32 cellular contexts compared by ENCODE assay signal in genomic region chr19:1115646-1116420, GRCh38.
"Had no signal": no experiment of that assay in that cellular context is flagged by ENCODE, and none has a peak within 500 bp of the region (broad histone marks: within the 10 kb centered on the region; RNA-seq: fewer than 3 reads in every experiment).

No MANE protein-coding gene starts in this region.

- H3K27me3 ChIP-seq: brain microvascular endothelial cell had no signal

- ATAC-seq: activated T-cell treated with anti-CD3 and anti-CD28 coated beads, Interleukin-2, amount 50 U/mL, for 72 hours; activated T-helper 17 cell treated with anti-CD3 and anti-CD28 coated beads, Interleukin-2, amount 50 U/mL, for 72 hours; Panc1; Right ventricle myocardium inferior; SK-N-SH treated with all-trans-retinoic acid at 6 μM for 48 hours; T-cell had no signal

- H3K9ac ChIP-seq: KMS-11 had no signal

- H3K27ac ChIP-seq: brain microvascular endothelial cell, KMS-11, VCaP had no signal

- DNase-seq: activated B cell treated with CpG ODN at 0.5 μM for 24 hours; activated CD4-positive, alpha-beta memory T cell treated with anti-CD3 and anti-CD28 coated beads for 36 hours; activated CD4-positive, alpha-beta T cell treated with anti-CD3 and anti-CD28 coated beads for 4 hours; activated CD4-positive, alpha-beta T cell treated with anti-CD3 and anti-CD28 coated beads, Interleukin-2, amount 50 U/mL, for 1 hour; activated CD4-positive, CD25-positive, alpha-beta regulatory T cell treated with anti-CD3 and anti-CD28 coated beads, Interleukin-2, amount 50 U/mL, for 72 hours; activated CD8-positive, alpha-beta memory T cell treated with anti-CD3 and anti-CD28 coated beads, Interleukin-2, amount 50 U/mL, for 4 hours; activated effector memory CD4-positive, alpha-beta T cell treated with anti-CD3 and anti-CD28 coated beads, Interleukin-2, amount 50 U/mL, for 16 hours; activated naive CD4-positive, alpha-beta T cell; activated naive CD4-positive, alpha-beta T cell treated with anti-CD3 and anti-CD28 coated beads, Interleukin-2, amount 50 U/mL, for 16 hours; activated naive CD8-positive, alpha-beta T cell treated with anti-CD3 and anti-CD28 coated beads for 36 hours; activated T-cell treated with anti-CD3 and anti-CD28 coated beads, Interleukin-2, amount 50 U/mL, for 72 hours; amniotic stem cell; aorta; brain microvascular endothelial cell; caudate nucleus; cerebellar nuclear complex; NCI-H1105 treated with DMSO at 0.1 percent for 48 hours; NCI-H1436; NCI-H1694; NCI-H1930; NCI-H345; NCI-H524 treated with DMSO at 0.1 percent for 48 hours; SIG-M5; T-cell; T-helper 2 cell; T-helper 9 cell had no signal
